ENCODE assay signal across 7 cellular contexts in the genomic region with DNA sequence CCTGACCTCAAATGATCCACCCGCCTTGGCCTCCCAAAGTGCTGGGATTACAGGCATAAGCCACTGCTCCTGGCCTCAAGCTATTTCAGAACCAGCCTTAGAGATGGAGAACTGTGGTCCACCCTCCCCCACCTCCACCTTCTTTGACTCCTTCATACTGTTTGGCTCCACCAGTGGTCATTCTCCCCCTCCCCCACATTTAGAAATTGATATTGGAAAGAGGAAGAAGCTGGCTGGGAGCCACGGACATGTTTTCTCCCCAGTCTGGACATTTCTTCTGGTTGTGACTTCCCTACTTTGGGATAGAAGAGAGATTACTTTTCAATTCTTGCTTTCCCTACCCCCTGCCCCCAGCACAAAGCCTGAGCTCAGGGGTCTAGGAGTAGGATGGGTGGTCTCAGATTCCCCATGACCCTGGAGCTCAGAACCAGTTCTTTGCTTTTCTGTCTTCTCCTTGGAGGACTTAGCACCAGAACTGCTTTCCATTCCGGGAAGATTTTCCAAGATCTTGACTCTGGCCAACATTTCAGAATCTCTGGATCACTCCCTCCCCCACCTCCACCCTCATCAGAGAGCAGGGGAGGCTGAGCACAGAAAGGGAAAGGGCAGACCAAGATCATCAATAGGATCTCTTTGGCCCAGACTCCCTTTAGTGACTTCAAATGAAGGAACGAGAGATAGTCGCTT. TPM values are rescaled to one million over a fixed set of nuclear protein-coding genes. Genes with fewer than 3 reads are reported as not detected.
A peak's percentile ranks its signal among the peaks of the same experiment; 100 is the strongest.
DNase-seq lines count a peak whose midpoint lies in the region; ATAC-seq and TF ChIP-seq lines count a peak whose summit lies in the region.

No MANE protein-coding gene starts in this region.

- H3K4me3 ChIP-seq in Peyer's patch (no peak overlapping the region), colonic mucosa (no peak overlapping the region), mucosa of stomach (ENCODE audit: low read length) (no peak overlapping the region), tibial artery (no peak overlapping the region)

- intact Hi-C loops in colonic mucosa (cut with DNase I) (loop anchor here (1.0 kb wide), 1 partner anchor 84 kb away; no protein-coding TSS in a partner anchor), tibial artery (cut with DNase I; ENCODE audit: low total_unique reads) (loop anchor here (5.0 kb wide), 1 partner anchor 111 kb away; no protein-coding TSS in a partner anchor)

- DNase-seq in Peyer's patch (no peak), colonic mucosa (no peak), tibial artery (no peak), RPMI8226 (no peak), DMS53 treated with DMSO at 0.1 percent for 48 hours (lab: John Stamatoyannopoulos, UW; ENCODE audit: unreplicated experiment) (no peak)

- peak overlapping the region in 1 of 2 donors; percentile 34 for H3K9ac ChIP-seq in colonic mucosa (ENCODE audit: low read depth in 2 of 2, low read length in 2 of 2)
- peak overlapping the region; percentile 0 for H3K9ac ChIP-seq in mucosa of stomach (ENCODE audit: low read length)

- no peak for ATAC-seq in HG03439 (IDR thresholded peaks at IDR 0.05; ENCODE audit: unreplicated experiment)

- peaks cover 0 to 55% (median 3%) of the 10 kb centered on the region in 4 donors for H3K4me1 ChIP-seq in Peyer's patch
- H3K4me1 ChIP-seq in colonic mucosa: no peaks in the 10 kb centered on the region
- peaks cover 34% of the 10 kb centered on the region for H3K4me1 ChIP-seq in mucosa of stomach (ENCODE audit: control insufficient read depth, insufficient read depth, low read length)
- peaks cover 13 to 100% (median 83%) of the 10 kb centered on the region in 4 donors for H3K4me1 ChIP-seq in tibial artery

- peak overlapping the region; percentile 25 to 71 (median 44) for H3K27ac ChIP-seq in Peyer's patch
- peak overlapping the region; percentile 3 for H3K27ac ChIP-seq in colonic mucosa
- peak overlapping the region; percentile 98 to 100 for H3K27ac ChIP-seq in tibial artery

- TF ChIP-seq CTCF in Peyer's patch (IDR thresholded peaks at IDR 0.05) (no peak), colonic mucosa (IDR thresholded peaks at IDR 0.05) (no peak), tibial artery (IDR thresholded peaks at IDR 0.05) (no peak)

- TF ChIP-seq POLR2A in Peyer's patch (IDR thresholded peaks at IDR 0.05): no peak

- no peaks in the 10 kb centered on the region for H3K27me3 ChIP-seq in Peyer's patch
- H3K27me3 ChIP-seq in colonic mucosa: no peaks in the 10 kb centered on the region
- H3K27me3 ChIP-seq in mucosa of stomach (ENCODE audit: control insufficient read depth, insufficient read depth, low read length): no peaks in the 10 kb centered on the region
- no peaks in the 10 kb centered on the region for H3K27me3 ChIP-seq in tibial artery

- H3K9me3 ChIP-seq in Peyer's patch (no peaks in the 10 kb centered on the region), colonic mucosa (no peaks in the 10 kb centered on the region), mucosa of stomach (ENCODE audit: control insufficient read depth, low read length) (no peaks in the 10 kb centered on the region), tibial artery (no peaks in the 10 kb centered on the region)

- H3K36me3 ChIP-seq in Peyer's patch (peaks cover 0 to 9% (median 0%) of the 10 kb centered on the region in 3 donors), colonic mucosa (no peaks in the 10 kb centered on the region), mucosa of stomach (ENCODE audit: control insufficient read depth, insufficient read depth, low read length) (peaks cover 3% of the 10 kb centered on the region), tibial artery (peaks cover 17 to 35% (median 31%) of the 10 kb centered on the region in 3 donors)

RNA-seq across cellular contexts. Expression of gene CAVIN1, which starts 16.3 kb away (rescaled TPM):
- 10 to 100 TPM; 16.3 to 94.9 (median 35.9) TPM for total RNA-seq in Peyer's patch
- 10 to 100 TPM; 25.2 to 74.6 TPM for total RNA-seq in colonic mucosa

RNA-seq across cellular contexts. Expression of gene STAT3, which starts 18.5 kb away (rescaled TPM):
- total RNA-seq in Peyer's patch: 100 to 1,000 TPM; 178 to 219 (median 191) TPM
- total RNA-seq in colonic mucosa: 100 to 1,000 TPM; 137 to 216 TPM

RNA-seq across cellular contexts. Expression of gene ATP6V0A1, which starts 51.9 kb away (rescaled TPM):
- total RNA-seq in Peyer's patch (100 to 1,000 TPM; 121 to 251 (median 204) TPM), colonic mucosa (10 to 100 TPM; 77.6 to 93.0 TPM)

Comparison
In these comparisons a context has a peak if more than half of its experiments do, and no peak if none do; other contexts are left out.
1. H3K27ac ChIP-seq: peak in every context shown above with its lines; median percentile 99 in tibial artery; 44 in Peyer's patch; 3 in colonic mucosa.